8 cellular contexts compared by ENCODE assay signal in the genomic region with DNA sequence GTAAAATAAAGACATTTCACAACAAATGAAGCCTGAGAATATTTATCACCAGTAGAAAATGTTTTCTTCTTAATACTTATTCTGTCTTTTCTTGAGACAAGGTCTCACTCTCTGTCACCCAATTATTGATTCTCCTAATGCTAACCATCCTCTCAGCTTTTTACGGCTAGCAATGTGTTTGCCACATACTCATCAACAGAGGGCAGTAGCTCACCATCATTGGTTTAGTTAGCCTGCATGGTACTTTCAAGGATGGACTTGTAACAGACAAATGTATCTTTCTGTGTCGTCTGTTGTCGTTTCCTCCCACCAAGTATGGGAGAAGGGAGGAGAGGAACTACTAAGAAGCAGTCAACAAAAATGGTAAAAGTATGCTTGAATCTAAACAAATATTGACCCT. TPM values are rescaled to one million over a fixed set of nuclear protein-coding genes. Genes with fewer than 3 reads are reported as not detected.
DNase-seq lines count a peak whose midpoint lies in the region; ATAC-seq and TF ChIP-seq lines count a peak whose summit lies in the region.

No MANE protein-coding gene starts in this region.

- CTCF ChIA-PET in Calu3 (lab: Charles Lee), result interaction anchor here (0.7 to 5.2 kb wide), 11 partner anchors 16 to 590 kb away, joined by 3 to 86 read pairs (median 8); a partner anchor contains a TSS

- intact Hi-C loops in Calu3 (cut with micrococcal nuclease; ENCODE audit: unreplicated experiment), result loop anchor here (1.0 to 5.0 kb wide), 3 partner anchors 201 to 590 kb away; no protein-coding TSS in a partner anchor
- intact Hi-C loops in mucosa of descending colon (cut with DNase I, micrococcal nuclease), result loop anchor here in 1 of 2 donors (5.0 to 10.0 kb wide), 3 partner anchors 146 to 586 kb away; a partner anchor contains a TSS
- intact Hi-C loops in activated T-helper 2 cell treated with anti-CD3 and anti-CD28 coated beads, Interferon-gamma antibody, Interleukin-2, Interleukin-4, amounts not matched to agents 10 μg/mL and 5 μg/mL and 100 μg/mL, durations not matched to agents 14 hours and 24 hours and 36 hours (cut with micrococcal nuclease), result loop anchor here (1.0 kb wide), 1 partner anchor 148 kb away; a partner anchor contains a TSS

- H3K4me1 Mint-ChIP-seq in Calu3 (ENCODE audit: low read depth, unreplicated experiment), result no peaks in the 10 kb centered on the region
- H3K4me1 Mint-ChIP-seq in endothelial cell (ENCODE audit: unreplicated experiment), result peaks cover 8% of the 10 kb centered on the region
- peaks cover 11% of the 10 kb centered on the region for H3K4me1 Mint-ChIP-seq in activated T-helper 2 cell treated with anti-CD3 and anti-CD28 coated beads, Interferon-gamma antibody, Interleukin-2, Interleukin-4, amounts not matched to agents 10 μg/mL and 5 μg/mL and 100 μg/mL, durations not matched to agents 14 hours and 24 hours and 36 hours (ENCODE audit: low read depth)

- no peaks in the 10 kb centered on the region for H3K36me3 Mint-ChIP-seq in Calu3 (ENCODE audit: insufficient read depth, unreplicated experiment)
- no peaks in the 10 kb centered on the region for H3K36me3 Mint-ChIP-seq in endothelial cell (ENCODE audit: low read depth, unreplicated experiment)
- H3K36me3 Mint-ChIP-seq in activated T-helper 2 cell treated with anti-CD3 and anti-CD28 coated beads, Interferon-gamma antibody, Interleukin-2, Interleukin-4, amounts not matched to agents 10 μg/mL and 5 μg/mL and 100 μg/mL, durations not matched to agents 14 hours and 24 hours and 36 hours (ENCODE audit: low read depth), result no peaks in the 10 kb centered on the region

- no peaks in the 10 kb centered on the region for H3K9me3 ChIP-seq in mucosa of descending colon

- peaks cover 14% of the 10 kb centered on the region for H3K27me3 Mint-ChIP-seq in Calu3 (ENCODE audit: unreplicated experiment)
- no peaks in the 10 kb centered on the region for H3K27me3 Mint-ChIP-seq in endothelial cell (ENCODE audit: unreplicated experiment)
- H3K27me3 Mint-ChIP-seq in activated T-helper 2 cell treated with anti-CD3 and anti-CD28 coated beads, Interferon-gamma antibody, Interleukin-2, Interleukin-4, amounts not matched to agents 10 μg/mL and 5 μg/mL and 100 μg/mL, durations not matched to agents 14 hours and 24 hours and 36 hours (ENCODE audit: low read depth), result peaks cover 25% of the 10 kb centered on the region

- no peak overlapping the region for H3K4me3 Mint-ChIP-seq in Calu3 (ENCODE audit: low read depth, unreplicated experiment)
- H3K4me3 Mint-ChIP-seq in endothelial cell (ENCODE audit: unreplicated experiment), result no peak overlapping the region
- H3K4me3 Mint-ChIP-seq in activated T-helper 2 cell treated with anti-CD3 and anti-CD28 coated beads, Interferon-gamma antibody, Interleukin-2, Interleukin-4, amounts not matched to agents 10 μg/mL and 5 μg/mL and 100 μg/mL, durations not matched to agents 14 hours and 24 hours and 36 hours (ENCODE audit: low read depth), result no peak overlapping the region

- H3K27ac Mint-ChIP-seq in Calu3 (ENCODE audit: unreplicated experiment), result no peak overlapping the region
- no peak overlapping the region for H3K27ac Mint-ChIP-seq in endothelial cell (ENCODE audit: unreplicated experiment)
- no peak overlapping the region for H3K27ac Mint-ChIP-seq in activated T-helper 2 cell treated with anti-CD3 and anti-CD28 coated beads, Interferon-gamma antibody, Interleukin-2, Interleukin-4, amounts not matched to agents 10 μg/mL and 5 μg/mL and 100 μg/mL, durations not matched to agents 14 hours and 24 hours and 36 hours

- H3K4me3 ChIP-seq in mucosa of descending colon, result no peak overlapping the region

- no peaks in the 10 kb centered on the region for H3K36me3 ChIP-seq in mucosa of descending colon (ENCODE audit: low read depth)

- DNase-seq in Calu3 (peak; percentile 28), NCI-H2029 (lab: John Stamatoyannopoulos, UW) (peak; percentile 66), T-helper 22 cell (ENCODE audit: low read depth) (peak; percentile 12), endothelial cell (ENCODE audit: low spot score) (peak; percentile 50), mucosa of descending colon (peak in 1 of 3 donors; percentile 46)
- DNase-seq in activated T-helper 2 cell treated with anti-CD3 and anti-CD28 coated beads, Interferon-gamma antibody, Interleukin-2, Interleukin-4, amounts not matched to agents 10 μg/mL and 5 μg/mL and 100 μg/mL, durations not matched to agents 14 hours and 24 hours and 36 hours (ENCODE audit: low spot score), result no peak

- BruUV-seq in Calu3 (replicated peaks; lab: Mats Ljungman, UMichigan), result no TSS peak

- H3K4me1 ChIP-seq in mucosa of descending colon (ENCODE audit: low read depth), result peaks cover under 1% of the 10 kb centered on the region

- ATAC-seq in GM18907 (IDR thresholded peaks at IDR 0.05; ENCODE audit: unreplicated experiment), result peak; percentile 87
- peak; percentile 84 for ATAC-seq in HG03060 (IDR thresholded peaks at IDR 0.05; ENCODE audit: low read depth, unreplicated experiment)
- ATAC-seq in mucosa of descending colon, result peak; percentile 86

- TF ChIP-seq CTCF in Calu3 (IDR thresholded peaks at IDR 0.05; ENCODE audit: unreplicated experiment), result peak; percentile 31
- TF ChIP-seq CTCF in endothelial cell (IDR thresholded peaks at IDR 0.05; ENCODE audit: unreplicated experiment), result no peak
- peak; percentile 50 for TF ChIP-seq CTCF in mucosa of descending colon (IDR thresholded peaks at IDR 0.05)

- no peaks in the 10 kb centered on the region for H3K9me3 Mint-ChIP-seq in Calu3 (ENCODE audit: low read depth, unreplicated experiment)
- H3K9me3 Mint-ChIP-seq in endothelial cell (ENCODE audit: unreplicated experiment), result no peaks in the 10 kb centered on the region
- no peaks in the 10 kb centered on the region for H3K9me3 Mint-ChIP-seq in activated T-helper 2 cell treated with anti-CD3 and anti-CD28 coated beads, Interferon-gamma antibody, Interleukin-2, Interleukin-4, amounts not matched to agents 10 μg/mL and 5 μg/mL and 100 μg/mL, durations not matched to agents 14 hours and 24 hours and 36 hours

RNA-seq across cellular contexts. Expression of a gene that starts 5.9 kb away (rescaled TPM):
- total RNA-seq in Calu3 (2022), result 19.1 and 29.6 TPM in 2 replicates
- 30.6 TPM for total RNA-seq in endothelial cell (ENCODE audit: unreplicated experiment)
- 10 to 100 TPM; 30.9 to 50.4 (median 32.6) TPM for total RNA-seq in mucosa of descending colon
- 11.1 and 11.8 TPM in 2 replicates for total RNA-seq in activated T-helper 2 cell treated with anti-CD3 and anti-CD28 coated beads, Interferon-gamma antibody, Interleukin-2, Interleukin-4, amounts not matched to agents 10 μg/mL and 5 μg/mL and 100 μg/mL, durations not matched to agents 14 hours and 24 hours and 36 hours
